In genomic region chr14:106395460-106396050, GRCh38 we compare ENCODE assay signal across 28 cellular contexts.
A peak's percentile ranks its signal among the peaks of the same experiment; 100 is the strongest.
DNase-seq lines count a peak whose midpoint lies in the region; ATAC-seq and FAIRE-seq lines count a peak whose summit lies in the region.
"Had no signal": no experiment of that assay in that cellular context is flagged by ENCODE, and none has a peak within 500 bp of the region (broad histone marks: within the 10 kb centered on the region; RNA-seq: fewer than 3 reads in every experiment).

No MANE protein-coding gene starts in this region.

- no peaks in the 10 kb centered on the region for H3K36me3 Mint-ChIP-seq in activated naive CD4-positive, alpha-beta T cell treated with anti-CD3 and anti-CD28 coated beads, Interleukin-2, amount 10 ng/mL, durations not matched to agents 7 days and 5 days
- no peaks in the 10 kb centered on the region for H3K36me3 Mint-ChIP-seq in activated T-helper 2 cell treated with anti-CD3 and anti-CD28 coated beads, Interferon-gamma antibody, Interleukin-2, Interleukin-4, amounts not matched to agents 10 μg/mL and 5 μg/mL and 100 μg/mL, durations not matched to agents 14 hours and 24 hours and 36 hours (ENCODE audit: low read depth)
- H3K36me3 Mint-ChIP-seq: activated naive CD8-positive, alpha-beta T cell; CD14-positive monocyte; IgD-negative memory B cell had no signal

- H3K27ac ChIP-seq in small intestine (ENCODE audit: low read depth in 1 of 2, low read length in 1 of 2): peak overlapping the region in 1 of 2 donors; percentile 26
- H3K27ac ChIP-seq: body of pancreas, left ventricle myocardium inferior, RWPE1, sigmoid colon, thoracic aorta had no signal

- FAIRE-seq in small intestine (lab: Jason Lieb, UNC): no peak

- peak overlapping the region; percentile 75 for H3K27ac Mint-ChIP-seq in activated naive CD4-positive, alpha-beta T cell treated with anti-CD3 and anti-CD28 coated beads, Interleukin-2, amount 10 ng/mL, durations not matched to agents 7 days and 5 days
- H3K27ac Mint-ChIP-seq in activated T-helper 2 cell treated with anti-CD3 and anti-CD28 coated beads, Interferon-gamma antibody, Interleukin-2, Interleukin-4, amounts not matched to agents 10 μg/mL and 5 μg/mL and 100 μg/mL, durations not matched to agents 14 hours and 24 hours and 36 hours: peak overlapping the region; percentile 88
- H3K27ac Mint-ChIP-seq: activated B cell treated with CpG ODN at 0.5 μM for 24 hours; activated naive CD8-positive, alpha-beta T cell; CD14-positive monocyte; IgD-negative memory B cell had no signal

- no peak for DNase-seq in activated naive CD4-positive, alpha-beta T cell treated with anti-CD3 and anti-CD28 coated beads, Interleukin-2, amount 10 ng/mL, durations not matched to agents 7 days and 5 days
- DNase-seq in activated naive CD4-positive, alpha-beta T cell treated with Interleukin-2 at 50 U/mL for 16 hours: no peak
- peak; percentile 72 for DNase-seq in Jurkat, Clone E6-1 (ENCODE audit: low read depth, low spot score)
- DNase-seq in activated T-helper 2 cell treated with anti-CD3 and anti-CD28 coated beads, Interferon-gamma antibody, Interleukin-2, Interleukin-4, amounts not matched to agents 10 μg/mL and 5 μg/mL and 100 μg/mL, durations not matched to agents 14 hours and 24 hours and 36 hours (ENCODE audit: low spot score): no peak
- peak; percentile 21 for DNase-seq in small intestine
- DNase-seq: activated B cell treated with CpG ODN at 0.5 μM for 24 hours; body of pancreas; DMS153; effector CD4-positive, alpha-beta T cell; foreskin melanocyte; GF-D8; HCEC 1CT; hippocampal formation; left ventricle myocardium inferior; midbrain; NCI-H1436 treated with DMSO at 0.1 percent for 48 hours; NCI-H526; sigmoid colon; SK-N-SH; T-helper 9 cell had no signal

- peaks cover 33% of the 10 kb centered on the region for H3K4me1 Mint-ChIP-seq in activated naive CD4-positive, alpha-beta T cell treated with anti-CD3 and anti-CD28 coated beads, Interleukin-2, amount 10 ng/mL, durations not matched to agents 7 days and 5 days
- peaks cover 21% of the 10 kb centered on the region for H3K4me1 Mint-ChIP-seq in activated T-helper 2 cell treated with anti-CD3 and anti-CD28 coated beads, Interferon-gamma antibody, Interleukin-2, Interleukin-4, amounts not matched to agents 10 μg/mL and 5 μg/mL and 100 μg/mL, durations not matched to agents 14 hours and 24 hours and 36 hours (ENCODE audit: low read depth)
- H3K4me1 Mint-ChIP-seq: activated B cell treated with CpG ODN at 0.5 μM for 24 hours, CD14-positive monocyte, IgD-negative memory B cell had no signal

- no peaks in the 10 kb centered on the region for H3K9me3 ChIP-seq in small intestine (ENCODE audit: control insufficient read depth, low read depth)
- H3K9me3 ChIP-seq: body of pancreas, left ventricle myocardium inferior, sigmoid colon, SK-N-SH, thoracic aorta had no signal

- ATAC-seq in GM19351 (IDR thresholded peaks at IDR 0.05; ENCODE audit: unreplicated experiment): no peak
- ATAC-seq in HG02759 (IDR thresholded peaks at IDR 0.05; ENCODE audit: unreplicated experiment): no peak
- ATAC-seq in GM18907 (IDR thresholded peaks at IDR 0.05; ENCODE audit: unreplicated experiment): no peak
- ATAC-seq: body of pancreas had no signal

- CTCF ChIA-PET in activated naive CD4-positive, alpha-beta T cell treated with anti-CD3 and anti-CD28 coated beads, Interleukin-2, amount 10 ng/mL, durations not matched to agents 7 days and 5 days (lab: Charles Lee): interaction anchor here (1.2 to 6.3 kb wide), 4 partner anchors 17 to 28 kb away, joined by 4 to 39 read pairs (median 19); no protein-coding TSS in a partner anchor

- no peaks in the 10 kb centered on the region for H3K4me1 ChIP-seq in small intestine (ENCODE audit: control insufficient read depth in 2 of 2, insufficient read depth in 1 of 2, low read depth in 1 of 2, low read length in 1 of 2)
- H3K4me1 ChIP-seq: body of pancreas, left ventricle myocardium inferior, sigmoid colon had no signal

- H3K27me3 ChIP-seq in small intestine (ENCODE audit: control insufficient read depth in 2 of 2, insufficient read depth in 2 of 2, low read length in 2 of 2): no peaks in the 10 kb centered on the region
- H3K27me3 ChIP-seq: body of pancreas had no signal

- H3K4me3 Mint-ChIP-seq in activated naive CD4-positive, alpha-beta T cell treated with anti-CD3 and anti-CD28 coated beads, Interleukin-2, amount 10 ng/mL, durations not matched to agents 7 days and 5 days: peak overlapping the region; percentile 17
- peak overlapping the region; percentile 50 for H3K4me3 Mint-ChIP-seq in activated T-helper 2 cell treated with anti-CD3 and anti-CD28 coated beads, Interferon-gamma antibody, Interleukin-2, Interleukin-4, amounts not matched to agents 10 μg/mL and 5 μg/mL and 100 μg/mL, durations not matched to agents 14 hours and 24 hours and 36 hours (ENCODE audit: low read depth)
- H3K4me3 Mint-ChIP-seq: activated B cell treated with CpG ODN at 0.5 μM for 24 hours; activated naive CD8-positive, alpha-beta T cell; CD14-positive monocyte; IgD-negative memory B cell had no signal

- peaks cover 24% of the 10 kb centered on the region for H3K27me3 Mint-ChIP-seq in activated naive CD4-positive, alpha-beta T cell treated with anti-CD3 and anti-CD28 coated beads, Interleukin-2, amount 10 ng/mL, durations not matched to agents 7 days and 5 days
- peaks cover 15% of the 10 kb centered on the region for H3K27me3 Mint-ChIP-seq in activated T-helper 2 cell treated with anti-CD3 and anti-CD28 coated beads, Interferon-gamma antibody, Interleukin-2, Interleukin-4, amounts not matched to agents 10 μg/mL and 5 μg/mL and 100 μg/mL, durations not matched to agents 14 hours and 24 hours and 36 hours (ENCODE audit: low read depth)

- no peaks in the 10 kb centered on the region for H3K9me3 Mint-ChIP-seq in activated naive CD4-positive, alpha-beta T cell treated with anti-CD3 and anti-CD28 coated beads, Interleukin-2, amount 10 ng/mL, durations not matched to agents 7 days and 5 days
- no peaks in the 10 kb centered on the region for H3K9me3 Mint-ChIP-seq in activated T-helper 2 cell treated with anti-CD3 and anti-CD28 coated beads, Interferon-gamma antibody, Interleukin-2, Interleukin-4, amounts not matched to agents 10 μg/mL and 5 μg/mL and 100 μg/mL, durations not matched to agents 14 hours and 24 hours and 36 hours
- H3K9me3 Mint-ChIP-seq: activated B cell treated with CpG ODN at 0.5 μM for 24 hours, IgD-negative memory B cell had no signal

- intact Hi-C loops in activated T-helper 2 cell treated with anti-CD3 and anti-CD28 coated beads, Interferon-gamma antibody, Interleukin-2, Interleukin-4, amounts not matched to agents 10 μg/mL and 5 μg/mL and 100 μg/mL, durations not matched to agents 14 hours and 24 hours and 36 hours (cut with micrococcal nuclease): loop anchor here (2.0 kb wide), 1 partner anchor 23 kb away; no protein-coding TSS in a partner anchor

- WGBS in small intestine, 3 donors: 46 to 55% (median 48%) methylated on average over 5 of the region's 5 CpGs

- no peaks in the 10 kb centered on the region for H3K36me3 ChIP-seq in small intestine (ENCODE audit: control insufficient read depth in 2 of 2, insufficient read depth in 2 of 2, low read length in 2 of 2)
- H3K36me3 ChIP-seq: left ventricle myocardium inferior, sigmoid colon, thoracic aorta had no signal

- peak overlapping the region; percentile 30 for H3K4me3 ChIP-seq in Jurkat, Clone E6-1 (ENCODE audit: low read length)
- no peak overlapping the region for H3K4me3 ChIP-seq in small intestine (ENCODE audit: low read depth in 1 of 2, low read length in 2 of 2)
- H3K4me3 ChIP-seq: body of pancreas, left ventricle myocardium inferior, sigmoid colon, thoracic aorta had no signal

Comparison
In these comparisons a context has a peak if more than half of its experiments do, and no peak if none do; other contexts are left out.
1. DNase-seq: peak in Jurkat, Clone E6-1 (single experiment) and small intestine (single experiment); none in activated naive CD4-positive, alpha-beta T cell treated with anti-CD3 and anti-CD28 coated beads, Interleukin-2, amount 10 ng/mL, durations not matched to agents 7 days and 5 days (single experiment), activated naive CD4-positive, alpha-beta T cell treated with Interleukin-2 at 50 U/mL for 16 hours (single experiment) and activated T-helper 2 cell treated with anti-CD3 and anti-CD28 coated beads, Interferon-gamma antibody, Interleukin-2, Interleukin-4, amounts not matched to agents 10 μg/mL and 5 μg/mL and 100 μg/mL, durations not matched to agents 14 hours and 24 hours and 36 hours (single experiment).